ENCODE assay signal across 22 cellular contexts in genomic region chr10:123909866-123910265, GRCh38. TPM values are rescaled to one million over a fixed set of nuclear protein-coding genes. Genes with fewer than 3 reads are reported as not detected.
"Had no signal": no experiment of that assay in that cellular context is flagged by ENCODE, and none has a peak within 500 bp of the region (broad histone marks: within the 10 kb centered on the region; RNA-seq: fewer than 3 reads in every experiment).

No MANE protein-coding gene starts in this region.

- H3K36me3 Mint-ChIP-seq: T-cell had no signal

- H3K4me3 Mint-ChIP-seq: T-cell had no signal

- H3K9me3 Mint-ChIP-seq: T-cell had no signal

- H3K27ac ChIP-seq: SJSA1, SK-N-MC had no signal

- H3K9me3 ChIP-seq: MG63, SJSA1 had no signal

- H3K27ac Mint-ChIP-seq: T-cell had no signal

- H3K4me3 ChIP-seq: MG63, SJSA1, SK-N-MC had no signal

- DNase-seq: IMR-90, Karpas-422, KG1, MG63, NCI-H1092, NCI-H1105 treated with DMSO at 0.1 percent for 48 hours, NCI-H1417 treated with DMSO at 0.1 percent for 48 hours, NCI-H146, NCI-H187, NCI-H2029, NCI-H2171, NCI-H226, NCI-H446, NCI-H524, NCI-H774, Right ventricle myocardium superior, RPMI8226, SIG-M5, T-cell had no signal

- H3K36me3 ChIP-seq: MG63, SJSA1 had no signal

- H3K27me3 ChIP-seq: MG63, SJSA1 had no signal

RNA-seq across cellular contexts. Expression of gene CPXM2, which starts 18.3 kb away (rescaled TPM):
- total RNA-seq: HepG2, IMR-90, SJSA1, T-cell had no signal
- polyA plus RNA-seq: IMR-90 had no signal
